ENCODE assay signal across 8 cellular contexts in genomic region chr2:152694161-152694661, GRCh38. TPM values are rescaled to one million over a fixed set of nuclear protein-coding genes. Genes with fewer than 3 reads are reported as not detected.
A peak's percentile ranks its signal among the peaks of the same experiment; 100 is the strongest.
DNase-seq lines count a peak whose midpoint lies in the region; ATAC-seq and TF ChIP-seq lines count a peak whose summit lies in the region.

No MANE protein-coding gene starts in this region.

- peaks cover 8% of the 10 kb centered on the region for H3K4me1 ChIP-seq in Caco-2

- POLR2A ChIA-PET in Caco-2 (lab: Charles Lee), result no interaction called here

- CTCF ChIA-PET in Caco-2 (lab: Charles Lee), result no interaction called here

- no peaks in the 10 kb centered on the region for H3K9me3 ChIP-seq in Caco-2

- H3K27me3 ChIP-seq in Caco-2 (replicated peaks; ENCODE audit: control insufficient read depth, insufficient read depth, low read length), result no peaks in the 10 kb centered on the region

- DNase-seq in activated CD4-positive, alpha-beta T cell treated with anti-CD3 and anti-CD28 coated beads, Interleukin-2, amount 50 U/mL, for 1 hour, result peak; percentile 12
- DNase-seq in fibroblast of the aortic adventitia (ENCODE audit: low read depth) (peak; percentile 60), Caco-2 (no peak), NCI-H526 treated with DMSO at 0.1 percent for 48 hours (lab: John Stamatoyannopoulos, UW) (no peak)
- DNase-seq in stimulated activated CD4-positive, alpha-beta T cell treated with anti-CD3 and anti-CD28 coated beads, Interleukin-1b, Interleukin-23, amount 100 ng/mL, for 48 hours, result peak; percentile 55

- no peaks in the 10 kb centered on the region for H3K4me1 Mint-ChIP-seq in Caco-2 (ENCODE audit: low read depth, unreplicated experiment)

- peak overlapping the region; percentile 29 for H3K4me3 ChIP-seq in fibroblast of the aortic adventitia (ENCODE audit: low read depth, low read length)
- H3K4me3 ChIP-seq in Caco-2 (ENCODE audit: low read depth, low read length), result no peak overlapping the region

- no peaks in the 10 kb centered on the region for H3K27me3 Mint-ChIP-seq in Caco-2 (ENCODE audit: insufficient read depth, unreplicated experiment)

- no peak overlapping the region for H3K27ac Mint-ChIP-seq in Caco-2 (ENCODE audit: unreplicated experiment)

- H3K9me3 Mint-ChIP-seq in Caco-2 (ENCODE audit: unreplicated experiment), result no peaks in the 10 kb centered on the region

- ATAC-seq in GM18907 (IDR thresholded peaks at IDR 0.05; ENCODE audit: unreplicated experiment) (peak; percentile 61), HG03108 (IDR thresholded peaks at IDR 0.05; ENCODE audit: unreplicated experiment) (peak; percentile 42), HG03139 (IDR thresholded peaks at IDR 0.05; ENCODE audit: unreplicated experiment) (no peak)

- intact Hi-C loops in Caco-2 (cut with micrococcal nuclease; ENCODE audit: unreplicated experiment), result no loop called here

- TF ChIP-seq CTCF in fibroblast of the aortic adventitia (IDR thresholded peaks at IDR 0.05; ENCODE audit: insufficient read depth, low read length), result no peak
- TF ChIP-seq CTCF in Caco-2 (IDR thresholded peaks at IDR 0.05; ENCODE audit: insufficient read depth in 1 of 2, low read depth in 1 of 2, low read length in 1 of 2, severe bottlenecking in 1 of 2, unreplicated experiment in 1 of 2), result no peak

- peaks cover 29% of the 10 kb centered on the region for H3K36me3 Mint-ChIP-seq in Caco-2 (ENCODE audit: insufficient read depth, unreplicated experiment)

- no peak overlapping the region for H3K4me3 Mint-ChIP-seq in Caco-2 (ENCODE audit: unreplicated experiment)

- no TSS peak for BruUV-seq in Caco-2 (replicated peaks; lab: Mats Ljungman, UMichigan)

- H3K36me3 ChIP-seq in Caco-2 (ENCODE audit: control insufficient read depth, insufficient read depth, low read length), result no peaks in the 10 kb centered on the region

RNA-seq across cellular contexts. Expression of gene PRPF40A, which starts 23.1 kb away (rescaled TPM):
- 113 and 198 TPM in 2 replicates for total RNA-seq in fibroblast of the aortic adventitia (ENCODE audit: low replicate concordance)
- total RNA-seq in Caco-2 (2022), result 127 and 138 TPM in 2 replicates

RNA-seq across cellular contexts. Expression of gene ARL6IP6, which starts 24.2 kb away (rescaled TPM):
- total RNA-seq in fibroblast of the aortic adventitia (ENCODE audit: low replicate concordance) (13.6 and 40.3 TPM in 2 replicates), Caco-2 (2022) (33.1 and 41.4 TPM in 2 replicates)

Comparison
In these comparisons a context has a peak if more than half of its experiments do, and no peak if none do; other contexts are left out.
1. DNase-seq: peak in activated CD4-positive, alpha-beta T cell treated with anti-CD3 and anti-CD28 coated beads, Interleukin-2, amount 50 U/mL, for 1 hour (single experiment), fibroblast of the aortic adventitia (single experiment) and stimulated activated CD4-positive, alpha-beta T cell treated with anti-CD3 and anti-CD28 coated beads, Interleukin-1b, Interleukin-23, amount 100 ng/mL, for 48 hours (single experiment); none in Caco-2 (0 of 2) and NCI-H526 treated with DMSO at 0.1 percent for 48 hours (single experiment).